ENCODE assay signal across 29 cellular contexts in genomic region chr2:164558450-164558849, GRCh38.
"Had no signal": no experiment of that assay in that cellular context is flagged by ENCODE, and none has a peak within 500 bp of the region (broad histone marks: within the 10 kb centered on the region; RNA-seq: fewer than 3 reads in every experiment).

No MANE protein-coding gene starts in this region.

- H3K4me1 Mint-ChIP-seq: naive thymus-derived CD4-positive, alpha-beta T cell; nephron progenitor cell had no signal

- H3K27ac Mint-ChIP-seq: dendritic cell treated with granulocyte-macrophage colony-stimulating factor and Interleukin-4, amounts not matched to agents 40 ng/mL and 50 ng/mL, for 4 days; naive thymus-derived CD4-positive, alpha-beta T cell; nephron progenitor cell; progenitor cell of endocrine pancreas; stimulated activated memory B cell treated with anti-CD40 and anti-IgM and Interleukin-4, amounts not matched to agents 10 μg/mL and 1 μg/mL and 100 μg/mL, for 72 hours had no signal

- ATAC-seq: foreskin keratinocyte; heart right ventricle; left cardiac atrium; naive thymus-derived CD4-positive, alpha-beta T cell; stimulated activated memory B cell treated with anti-CD40 and anti-IgM and Interleukin-4, amounts not matched to agents 10 μg/mL and 1 μg/mL and 100 μg/mL, for 72 hours; stimulated activated naive CD8-positive, alpha-beta T cell treated with anti-CD3 and anti-CD28 coated beads, Interleukin-15, Interleukin-2, amounts not matched to agents 100 U/mL and 50 U/mL, for 24 hours had no signal

- H3K79me2 ChIP-seq: parathyroid adenoma had no signal

- H3K9me3 Mint-ChIP-seq: dendritic cell treated with granulocyte-macrophage colony-stimulating factor and Interleukin-4, amounts not matched to agents 40 ng/mL and 50 ng/mL, for 4 days; nephron progenitor cell; stimulated activated memory B cell treated with anti-CD40 and anti-IgM and Interleukin-4, amounts not matched to agents 10 μg/mL and 1 μg/mL and 100 μg/mL, for 72 hours had no signal

- H3K9me3 ChIP-seq: colonic mucosa, esophagus squamous epithelium, heart right ventricle, left lung, right atrium auricular region, sigmoid colon, spleen, thoracic aorta, transverse colon, vagina had no signal

- DNase-seq: central memory CD4-positive, alpha-beta T cell; colonic mucosa; effector memory CD4-positive, alpha-beta T cell; erythroblast; esophagus squamous epithelium; foreskin keratinocyte; glutamatergic neuron; heart right ventricle; hippocampal formation; left cardiac atrium; left lung; mesenchymal stem cell; midbrain; naive thymus-derived CD4-positive, alpha-beta T cell; nephron progenitor cell; nucleus accumbens; sigmoid colon; spleen; stimulated activated CD4-positive, alpha-beta T cell treated with anti-CD3 and anti-CD28 coated beads, Interleukin-4, amount 100 ng/mL, for 4 hours; stimulated activated naive CD8-positive, alpha-beta T cell treated with anti-CD3 and anti-CD28 coated beads, Interleukin-15, Interleukin-2, amounts not matched to agents 100 U/mL and 50 U/mL, for 24 hours; transverse colon had no signal

- H3K4me3 ChIP-seq: colonic mucosa, esophagus squamous epithelium, heart right ventricle, left lung, right atrium auricular region, sigmoid colon, skin epidermis, spleen, thoracic aorta, transverse colon, vagina had no signal

- H3K4me1 ChIP-seq: colonic mucosa, foreskin keratinocyte, left lung, parathyroid adenoma, vagina had no signal

- H3K27me3 ChIP-seq: colonic mucosa, esophagus squamous epithelium, foreskin keratinocyte, heart right ventricle, left lung, right atrium auricular region, sigmoid colon, spleen, transverse colon, vagina had no signal

- H3K27ac ChIP-seq: colonic mucosa, esophagus squamous epithelium, foreskin keratinocyte, heart right ventricle, left lung, parathyroid adenoma, right atrium auricular region, sigmoid colon, skin epidermis, spleen, thoracic aorta, transverse colon, vagina had no signal

- H2AFZ ChIP-seq: parathyroid adenoma had no signal

- H3K9ac ChIP-seq: parathyroid adenoma had no signal

- H3K27me3 Mint-ChIP-seq: dendritic cell treated with granulocyte-macrophage colony-stimulating factor and Interleukin-4, amounts not matched to agents 40 ng/mL and 50 ng/mL, for 4 days; progenitor cell of endocrine pancreas had no signal

- H3K4me3 Mint-ChIP-seq: dendritic cell treated with granulocyte-macrophage colony-stimulating factor and Interleukin-4, amounts not matched to agents 40 ng/mL and 50 ng/mL, for 4 days; naive thymus-derived CD4-positive, alpha-beta T cell; nephron progenitor cell; stimulated activated memory B cell treated with anti-CD40 and anti-IgM and Interleukin-4, amounts not matched to agents 10 μg/mL and 1 μg/mL and 100 μg/mL, for 72 hours had no signal

- H3K36me3 Mint-ChIP-seq: naive thymus-derived CD4-positive, alpha-beta T cell; stimulated activated memory B cell treated with anti-CD40 and anti-IgM and Interleukin-4, amounts not matched to agents 10 μg/mL and 1 μg/mL and 100 μg/mL, for 72 hours had no signal

- H3K36me3 ChIP-seq: colonic mucosa, esophagus squamous epithelium, heart right ventricle, left lung, right atrium auricular region, sigmoid colon, spleen, thoracic aorta, transverse colon, vagina had no signal
